9 cellular contexts compared by ENCODE assay signal in the genomic region with DNA sequence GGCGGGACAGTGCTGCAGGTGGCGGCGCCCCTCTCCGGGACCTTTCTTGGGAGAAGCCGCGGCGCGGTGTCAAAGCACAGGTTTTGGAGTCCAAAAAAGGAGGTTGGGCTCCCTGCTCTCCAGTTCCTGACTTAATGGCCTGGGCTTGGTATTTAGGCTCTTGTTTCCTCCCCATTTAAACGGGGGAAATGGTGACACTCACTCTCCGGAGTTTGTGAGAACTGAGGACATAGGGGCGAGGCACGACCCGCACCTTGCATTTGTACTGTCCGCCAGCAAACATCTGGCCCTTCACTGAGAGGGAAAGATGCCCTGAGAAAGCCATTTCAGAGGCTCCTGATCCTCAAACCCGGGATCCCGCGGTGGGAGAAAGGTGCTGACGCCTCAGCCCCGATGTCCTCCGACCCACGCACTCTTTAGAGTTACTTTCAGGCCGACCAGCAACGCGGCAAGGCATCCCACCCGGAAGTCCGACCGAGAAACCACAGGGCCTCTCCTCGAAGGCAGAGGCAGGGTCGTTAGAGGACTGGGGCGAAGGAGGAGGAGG. TPM values are rescaled to one million over a fixed set of nuclear protein-coding genes. Genes with fewer than 3 reads are reported as not detected.
DNase-seq lines count a peak whose midpoint lies in the region; ATAC-seq and TF ChIP-seq lines count a peak whose summit lies in the region.
"Had no signal": no experiment of that assay in that cellular context is flagged by ENCODE, and none has a peak within 500 bp of the region (broad histone marks: within the 10 kb centered on the region; RNA-seq: fewer than 3 reads in every experiment).

No MANE protein-coding gene starts in this region.

- peak overlapping the region; percentile 73 for H2BK5ac ChIP-seq in trophoblast cell (ENCODE audit: low read depth, low read length, poor library complexity)

- peak overlapping the region; percentile 78 for H4K91ac ChIP-seq in trophoblast cell (ENCODE audit: low read depth, low read length)

- H3K27me3 ChIP-seq in trophoblast cell (ENCODE audit: insufficient read depth, low read length), result no peaks in the 10 kb centered on the region

- DNase-seq in NOMO-1 treated with DMSO at 0.1 percent for 48 hours (lab: John Stamatoyannopoulos, UW; ENCODE audit: unreplicated experiment) (peak; percentile 45), NOMO-1 (lab: John Stamatoyannopoulos, UW; ENCODE audit: unreplicated experiment in 2 of 2) (no peak), foreskin fibroblast (peak in 1 of 2 donors; percentile 35), trophoblast cell (peak in 1 of 2 donors; percentile 77), NCI-H2171 treated with DMSO at 0.1 percent for 48 hours (lab: John Stamatoyannopoulos, UW) (no peak), kidney tubule cell (ENCODE audit: low spot score) (no peak)
- DNase-seq in activated CD4-positive, alpha-beta T cell treated with anti-CD3 and anti-CD28 coated beads, Interleukin-2, amount 10 ng/mL, durations not matched to agents 24 days and 14 days, result peak; percentile 84

- TF ChIP-seq CTCF in foreskin fibroblast (IDR thresholded peaks at IDR 0.05; ENCODE audit: low read depth, low read length), result no peak

- peak overlapping the region; percentile 37 to 44 for H3K4me3 ChIP-seq in foreskin fibroblast (ENCODE audit: low read depth in 1 of 2, low read length in 2 of 2)
- peak overlapping the region; percentile 56 for H3K4me3 ChIP-seq in trophoblast cell (ENCODE audit: low read depth, low read length)

- H3K23ac ChIP-seq in trophoblast cell (ENCODE audit: low read length), result no peak overlapping the region

- peaks cover 14% of the 10 kb centered on the region for H3K36me3 Mint-ChIP-seq in activated CD4-positive, alpha-beta T cell treated with anti-CD3 and anti-CD28 coated beads, Interleukin-2, amount 10 ng/mL, durations not matched to agents 24 days and 14 days (ENCODE audit: low read depth)

- H3K27ac Mint-ChIP-seq in activated CD4-positive, alpha-beta T cell treated with anti-CD3 and anti-CD28 coated beads, Interleukin-2, amount 10 ng/mL, durations not matched to agents 24 days and 14 days, result no peak overlapping the region
- H3K27ac Mint-ChIP-seq: stimulated activated naive CD8-positive, alpha-beta T cell treated with anti-CD3 and anti-CD28 coated beads, Interleukin-15, Interleukin-2, amounts not matched to agents 100 ng/mL and 50 ng/mL, for 24 hours had no signal

- peak overlapping the region; percentile 41 for H2AK5ac ChIP-seq in trophoblast cell (ENCODE audit: low read length)

- peak overlapping the region; percentile 35 for H3K4ac ChIP-seq in trophoblast cell (ENCODE audit: low read depth, low read length)

- peak overlapping the region; percentile 85 for H2AFZ ChIP-seq in trophoblast cell (ENCODE audit: insufficient read depth, low read length, poor library complexity)

- peak overlapping the region; percentile 96 for H3K4me2 ChIP-seq in trophoblast cell (ENCODE audit: low read length)

- no peaks in the 10 kb centered on the region for H3K9me3 ChIP-seq in trophoblast cell (ENCODE audit: insufficient read depth, low read depth, low read length)

- peak overlapping the region; percentile 85 for H3K9ac ChIP-seq in trophoblast cell (ENCODE audit: low read length)

- H3K79me1 ChIP-seq in trophoblast cell (ENCODE audit: low read length), result peaks cover 24% of the 10 kb centered on the region

- H3K27ac ChIP-seq in trophoblast cell (ENCODE audit: low read depth, low read length), result peak overlapping the region; percentile 94

- H3K4me1 ChIP-seq in trophoblast cell (ENCODE audit: control insufficient read depth in 1 of 2, insufficient read depth in 2 of 2, low read length in 2 of 2), result peaks cover 0 to 3% of the 10 kb centered on the region in 2 experiments

- H2BK12ac ChIP-seq in trophoblast cell (ENCODE audit: low read length), result peak overlapping the region; percentile 84

- no peak overlapping the region for H3K4me3 Mint-ChIP-seq in activated CD4-positive, alpha-beta T cell treated with anti-CD3 and anti-CD28 coated beads, Interleukin-2, amount 10 ng/mL, durations not matched to agents 24 days and 14 days
- H3K4me3 Mint-ChIP-seq: stimulated activated naive CD8-positive, alpha-beta T cell treated with anti-CD3 and anti-CD28 coated beads, Interleukin-15, Interleukin-2, amounts not matched to agents 100 ng/mL and 50 ng/mL, for 24 hours had no signal

- H2BK120ac ChIP-seq in trophoblast cell (ENCODE audit: insufficient read depth, low read length, poor library complexity), result peak overlapping the region; percentile 91

- peak overlapping the region; percentile 79 for H4K12ac ChIP-seq in trophoblast cell (ENCODE audit: low read depth, low read length)

- no CpG with 5 or more reads among the region's 30 CpGs for WGBS in trophoblast cell (ENCODE audit: extremely low coverage, insufficient coverage, insufficient read length)

- no peaks in the 10 kb centered on the region for H3K36me3 ChIP-seq in trophoblast cell (ENCODE audit: control insufficient read depth in 1 of 2, insufficient read depth in 2 of 2, low read length in 2 of 2)

- intact Hi-C loops in activated CD4-positive, alpha-beta T cell treated with anti-CD3 and anti-CD28 coated beads, Interleukin-2, amount 10 ng/mL, durations not matched to agents 24 days and 14 days (cut with micrococcal nuclease), result loop anchor here (1.0 to 5.0 kb wide), 4 partner anchors 13 to 285 kb away; a partner anchor contains a TSS

- H3K14ac ChIP-seq in trophoblast cell (ENCODE audit: low read length), result peak overlapping the region; percentile 31

- peaks cover 11% of the 10 kb centered on the region for H3K79me2 ChIP-seq in trophoblast cell (ENCODE audit: control insufficient read depth, insufficient read depth, low read length, poor library complexity)

- ATAC-seq in GM19395 (IDR thresholded peaks at IDR 0.05; ENCODE audit: unreplicated experiment), result no peak

- H3K9me3 Mint-ChIP-seq in activated CD4-positive, alpha-beta T cell treated with anti-CD3 and anti-CD28 coated beads, Interleukin-2, amount 10 ng/mL, durations not matched to agents 24 days and 14 days, result no peaks in the 10 kb centered on the region
- H3K9me3 Mint-ChIP-seq: stimulated activated naive CD8-positive, alpha-beta T cell treated with anti-CD3 and anti-CD28 coated beads, Interleukin-15, Interleukin-2, amounts not matched to agents 100 ng/mL and 50 ng/mL, for 24 hours had no signal

- no peaks in the 10 kb centered on the region for H3K27me3 Mint-ChIP-seq in activated CD4-positive, alpha-beta T cell treated with anti-CD3 and anti-CD28 coated beads, Interleukin-2, amount 10 ng/mL, durations not matched to agents 24 days and 14 days
- H3K27me3 Mint-ChIP-seq: stimulated activated naive CD8-positive, alpha-beta T cell treated with anti-CD3 and anti-CD28 coated beads, Interleukin-15, Interleukin-2, amounts not matched to agents 100 ng/mL and 50 ng/mL, for 24 hours had no signal

- peak overlapping the region; percentile 78 for H3K18ac ChIP-seq in trophoblast cell (ENCODE audit: low read length)

- H4K8ac ChIP-seq in trophoblast cell (ENCODE audit: low read depth, low read length), result peak overlapping the region; percentile 79

- H3K4me1 Mint-ChIP-seq in activated CD4-positive, alpha-beta T cell treated with anti-CD3 and anti-CD28 coated beads, Interleukin-2, amount 10 ng/mL, durations not matched to agents 24 days and 14 days, result peaks cover 24% of the 10 kb centered on the region

RNA-seq across cellular contexts. Expression of a gene that starts 2.9 kb away (rescaled TPM):
- 145 and 153 TPM in 2 replicates for total RNA-seq in activated CD4-positive, alpha-beta T cell treated with anti-CD3 and anti-CD28 coated beads, Interleukin-2, amount 10 ng/mL, durations not matched to agents 24 days and 14 days
- 36.6 and 38.4 TPM in 2 replicates for polyA plus RNA-seq in trophoblast cell (2013)

RNA-seq across cellular contexts. Expression of a gene that starts 9.6 kb away (rescaled TPM):
- total RNA-seq in activated CD4-positive, alpha-beta T cell treated with anti-CD3 and anti-CD28 coated beads, Interleukin-2, amount 10 ng/mL, durations not matched to agents 24 days and 14 days, result 0.79 and 2.0 TPM in 2 replicates
- polyA plus RNA-seq in trophoblast cell (2013), result not detected in 2 replicates

RNA-seq across cellular contexts. Expression of a gene that starts 10.4 kb away (rescaled TPM):
- total RNA-seq in activated CD4-positive, alpha-beta T cell treated with anti-CD3 and anti-CD28 coated beads, Interleukin-2, amount 10 ng/mL, durations not matched to agents 24 days and 14 days, result 28.1 and 33.5 TPM in 2 replicates
- 70.9 and 72.0 TPM in 2 replicates for polyA plus RNA-seq in trophoblast cell (2013)

RNA-seq across cellular contexts. Expression of a gene that starts 37.0 kb away (rescaled TPM):
- 133 and 147 TPM in 2 replicates for total RNA-seq in activated CD4-positive, alpha-beta T cell treated with anti-CD3 and anti-CD28 coated beads, Interleukin-2, amount 10 ng/mL, durations not matched to agents 24 days and 14 days
- polyA plus RNA-seq in trophoblast cell (2013), result 65.8 and 70.4 TPM in 2 replicates

RNA-seq across cellular contexts. Expression of a gene that starts 38.5 kb away (rescaled TPM):
- 364 and 379 TPM in 2 replicates for total RNA-seq in activated CD4-positive, alpha-beta T cell treated with anti-CD3 and anti-CD28 coated beads, Interleukin-2, amount 10 ng/mL, durations not matched to agents 24 days and 14 days
- polyA plus RNA-seq in trophoblast cell (2013), result 473 and 540 TPM in 2 replicates

Comparison
In these comparisons a context has a peak if more than half of its experiments do, and no peak if none do; other contexts are left out.
1. DNase-seq: peak in NOMO-1 treated with DMSO at 0.1 percent for 48 hours (single experiment) and activated CD4-positive, alpha-beta T cell treated with anti-CD3 and anti-CD28 coated beads, Interleukin-2, amount 10 ng/mL, durations not matched to agents 24 days and 14 days (single experiment); none in NOMO-1 (0 of 2), NCI-H2171 treated with DMSO at 0.1 percent for 48 hours (single experiment) and kidney tubule cell (single experiment).